8 cellular contexts compared by ENCODE assay signal in the genomic region with DNA sequence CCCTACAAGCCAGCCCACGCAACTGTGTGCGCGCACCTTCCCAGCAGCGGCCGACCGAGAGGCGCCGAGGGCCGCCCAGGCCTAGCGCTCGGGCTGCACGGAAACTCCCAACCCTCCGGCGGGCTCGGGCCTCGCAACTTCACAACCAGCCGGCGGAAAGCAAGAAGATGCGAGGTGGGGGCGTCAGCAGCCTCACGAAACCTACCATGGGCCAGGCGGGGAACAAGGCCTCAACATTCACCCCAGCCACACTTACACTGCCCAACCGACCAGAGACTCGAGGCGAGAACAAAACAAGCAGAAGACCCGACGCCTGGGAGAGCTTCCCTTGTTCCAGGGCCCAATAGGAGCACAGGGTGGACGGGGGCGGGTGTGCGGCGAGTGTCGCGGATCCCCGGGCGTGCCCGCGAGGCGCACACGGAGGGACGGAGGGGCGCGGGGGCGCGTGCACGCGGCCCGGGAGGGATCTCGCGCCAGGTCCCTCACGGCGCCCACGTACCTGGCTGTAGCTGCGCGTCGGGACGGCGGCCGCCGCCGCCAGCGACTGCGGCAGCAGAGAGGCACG.
DNase-seq lines count a peak whose midpoint lies in the region; ATAC-seq lines count a peak whose summit lies in the region.

No MANE protein-coding gene starts in this region.

- ATAC-seq in HG02938 (IDR thresholded peaks at IDR 0.05; ENCODE audit: unreplicated experiment) = peak; percentile 54

- DNase-seq in NCI-H446 (lab: John Stamatoyannopoulos, UW) = peak; percentile 16 to 52
- DNase-seq in NCI-H446 treated with DMSO at 0.1 percent for 48 hours (lab: John Stamatoyannopoulos, UW) = no peak
- DNase-seq in NCI-H2029 treated with DMSO at 0.1 percent for 48 hours (lab: John Stamatoyannopoulos, UW) = peak; percentile 10
- DNase-seq in activated CD4-positive, alpha-beta T cell treated with anti-CD3 and anti-CD28 coated beads for 1 hour = peak; percentile 40
- DNase-seq in cerebellar cortex (ENCODE audit: low spot score) = peak; percentile 50
- peak; percentile 77 for DNase-seq in kidney tubule cell (ENCODE audit: low spot score)
- peak; percentile 23 to 40 for DNase-seq in stimulated activated CD4-positive, alpha-beta T cell treated with anti-CD3 and anti-CD28 coated beads, Interleukin-1b, Interleukin-23, amount 100 ng/mL, for 1 hour (ENCODE audit: low read depth in 2 of 2)
